ENCODE assay signal across 17 cellular contexts in the genomic region with DNA sequence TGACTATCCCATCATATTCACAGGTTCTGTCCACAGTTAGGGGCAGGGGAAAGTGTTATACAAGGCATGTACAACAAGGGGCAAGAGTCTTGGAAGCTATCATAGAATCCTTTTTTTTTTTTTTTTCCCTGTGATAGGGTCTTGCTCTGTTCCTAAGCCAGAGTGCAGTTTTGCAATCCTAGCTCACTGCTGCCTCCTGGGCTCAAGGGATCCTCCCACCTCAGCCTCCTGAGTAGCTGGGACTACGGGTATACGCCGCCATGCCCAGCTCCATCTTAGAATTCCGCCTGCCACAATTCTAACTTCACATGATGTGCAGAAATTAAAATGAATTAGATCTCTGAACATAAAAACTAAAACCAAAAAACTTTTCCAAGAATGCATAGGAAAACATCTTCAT. TPM values are rescaled to one million over a fixed set of nuclear protein-coding genes. Genes with fewer than 3 reads are reported as not detected.
DNase-seq lines count a peak whose midpoint lies in the region; ATAC-seq, FAIRE-seq and TF ChIP-seq lines count a peak whose summit lies in the region.
"Had no signal": no experiment of that assay in that cellular context is flagged by ENCODE, and none has a peak within 500 bp of the region (broad histone marks: within the 10 kb centered on the region; RNA-seq: fewer than 3 reads in every experiment).

No MANE protein-coding gene starts in this region.

- no peak overlapping the region for H3K9ac ChIP-seq in K562 (ENCODE audit: insufficient read depth in 1 of 2, low read depth in 2 of 2, low read length in 2 of 2)
- H3K9ac ChIP-seq: BLaER1 treated with 17β-estradiol and CSF1 and Interleukin-3, amounts not matched to agents 10 nM and 100 nM had no signal

- H3K4me3 ChIP-seq in K562 (no peak overlapping the region), transverse colon (no peak overlapping the region)
- H3K4me3 ChIP-seq: BLaER1 treated with 17β-estradiol and CSF1 and Interleukin-3, amounts not matched to agents 10 nM and 100 nM; GM23338 had no signal

- no peak overlapping the region for H3K4me2 ChIP-seq in K562 (ENCODE audit: insufficient read depth, low read length)
- H3K4me2 ChIP-seq: BLaER1 treated with 17β-estradiol and CSF1 and Interleukin-3, amounts not matched to agents 10 nM and 100 nM; GM23338 had no signal

- peaks cover 10% of the 10 kb centered on the region; the same call in 1 of the 2 replicates for H4K20me1 ChIP-seq in K562 (replicated peaks; ENCODE audit: control insufficient read depth, insufficient read depth, low read length)

- no peak for DNase-seq in activated T-cell treated with anti-CD3 and anti-CD28 coated beads, Interleukin-2, amount 50 U/mL, for 72 hours
- DNase-seq in activated T-cell treated with anti-CD3 and anti-CD28 coated beads, Interleukin-2, amount 50 U/mL, for 24 hours: no peak
- DNase-seq in T-helper 17 cell: no peak
- no peak for DNase-seq in K562 (ENCODE audit: extremely low read depth in 1 of 4, low spot score in 3 of 4)
- DNase-seq in EL: no peak
- no peak for DNase-seq in transverse colon
- DNase-seq: 8988T; ACHN; CD4-positive, CD25-positive, alpha-beta regulatory T cell; DMS79; H7; IMR-90 had no signal

- intact Hi-C loops in K562 (cut with micrococcal nuclease) (loop anchor here (5.0 kb wide), 2 partner anchors 55 to 100 kb away; a partner anchor contains a TSS), transverse colon (cut with DNase I; ENCODE audit: low total_unique reads) (no loop called here)

- no peak overlapping the region for H3K4me3 Mint-ChIP-seq in activated T-cell treated with anti-CD3 and anti-CD28 coated beads, Interleukin-2, amount 50 U/mL, for 72 hours
- no peak overlapping the region for H3K4me3 Mint-ChIP-seq in activated T-cell treated with anti-CD3 and anti-CD28 coated beads, Interleukin-2, amount 50 U/mL, for 24 hours
- H3K4me3 Mint-ChIP-seq in T-helper 17 cell: no peak overlapping the region
- H3K4me3 Mint-ChIP-seq: CD4-positive, CD25-positive, alpha-beta regulatory T cell; GM23338 had no signal

- no peaks in the 10 kb centered on the region for H3K9me3 Mint-ChIP-seq in activated T-cell treated with anti-CD3 and anti-CD28 coated beads, Interleukin-2, amount 50 U/mL, for 72 hours
- no peaks in the 10 kb centered on the region for H3K9me3 Mint-ChIP-seq in activated T-cell treated with anti-CD3 and anti-CD28 coated beads, Interleukin-2, amount 50 U/mL, for 24 hours
- H3K9me3 Mint-ChIP-seq: CD4-positive, CD25-positive, alpha-beta regulatory T cell; GM23338 had no signal

- no peak for ATAC-seq in activated T-cell treated with anti-CD3 and anti-CD28 coated beads, Interleukin-2, amount 50 U/mL, for 72 hours (replicated peaks in 1 of 2)
- no peak for ATAC-seq in T-helper 17 cell
- ATAC-seq in K562: peak; percentile 54
- ATAC-seq in HG03280 (IDR thresholded peaks at IDR 0.05; ENCODE audit: unreplicated experiment): no peak
- ATAC-seq: GM23338 had no signal

- H3K4me1 ChIP-seq in K562 (replicated peaks in 1 of 2; ENCODE audit: control insufficient read depth in 2 of 2, insufficient read depth in 2 of 2, low read length in 2 of 2): peaks cover 7 to 8% of the 10 kb centered on the region in 2 experiments; a peak in 3 of 5 replicates
- H3K4me1 ChIP-seq in transverse colon: peaks cover 0 to 8% (median 0%) of the 10 kb centered on the region in 4 donors

- WGBS in K562 (ENCODE audit: insufficient coverage, low coverage, missing lambda C conversion rate): 83% methylated on average over 4 of the region's 4 CpGs
- 92 to 98% methylated on average over 4 of the region's 4 CpGs for WGBS in transverse colon (ENCODE audit: low coverage in 1 of 2), 2 donors

- H3K9me3 ChIP-seq in T-helper 17 cell (ENCODE audit: control insufficient read depth, low read length, poor library complexity, severe bottlenecking): no peaks in the 10 kb centered on the region
- no peaks in the 10 kb centered on the region for H3K9me3 ChIP-seq in K562 (replicated peaks; ENCODE audit: control insufficient read depth, insufficient read depth, low read depth, low read length)
- no peaks in the 10 kb centered on the region for H3K9me3 ChIP-seq in transverse colon
- H3K9me3 ChIP-seq: BLaER1 treated with 17β-estradiol and CSF1 and Interleukin-3, amounts not matched to agents 10 nM and 100 nM had no signal

- H3K27ac ChIP-seq in K562 (ENCODE audit: extremely low read depth, low read depth, low read length) (no peak overlapping the region), transverse colon (no peak overlapping the region)
- H3K27ac ChIP-seq: BLaER1 treated with 17β-estradiol and CSF1 and Interleukin-3, amounts not matched to agents 10 nM and 100 nM had no signal

- peaks cover 10% of the 10 kb centered on the region for H3K4me1 Mint-ChIP-seq in activated T-cell treated with anti-CD3 and anti-CD28 coated beads, Interleukin-2, amount 50 U/mL, for 72 hours (ENCODE audit: low read depth)
- H3K4me1 Mint-ChIP-seq in activated T-cell treated with anti-CD3 and anti-CD28 coated beads, Interleukin-2, amount 50 U/mL, for 24 hours (ENCODE audit: low read depth): peaks cover 3% of the 10 kb centered on the region
- H3K4me1 Mint-ChIP-seq in T-helper 17 cell: peaks cover 7% of the 10 kb centered on the region

- TF ChIP-seq POLR2A in K562 (conservative IDR thresholded peaks at IDR 0.05): no peak
- no peak for TF ChIP-seq POLR2A in transverse colon (IDR thresholded peaks at IDR 0.05)

- H3K36me3 ChIP-seq in K562 (ENCODE audit: control insufficient read depth, insufficient read depth, low read length): 0 out of 3 replicates have a peak, but pooled peaks cover 2% of the 10 kb centered on the region
- H3K36me3 ChIP-seq in transverse colon: no peaks in the 10 kb centered on the region

- no peak for TF ChIP-seq RAD21 in K562 (CRISPR knock-in tag; conservative IDR thresholded peaks at IDR 0.05 in 1 of 2, IDR thresholded peaks at IDR 0.05 in 1 of 2)

- peaks cover 35% of the 10 kb centered on the region for H3K79me2 ChIP-seq in K562 (ENCODE audit: control insufficient read depth, insufficient read depth, low read length)

- BruUV-seq in K562 (replicated peaks; lab: Mats Ljungman, UMichigan): no TSS peak

- no peaks in the 10 kb centered on the region for H3K9me1 ChIP-seq in K562 (ENCODE audit: control insufficient read depth, insufficient read depth, low read length)

- TF ChIP-seq CTCF in K562 (IDR thresholded peaks at IDR 0.05 in 2 of 3, conservative IDR thresholded peaks at IDR 0.05 in 1 of 3; ENCODE audit: insufficient read depth in 2 of 3, low read depth in 1 of 3, low read length in 3 of 3): peak in 1 of 3 experiments; percentile 3; a peak in 1 of 6 replicates
- TF ChIP-seq CTCF in transverse colon (IDR thresholded peaks at IDR 0.05): no peak

- FAIRE-seq in K562 (lab: Jason Lieb, UNC): no peak
- FAIRE-seq: G401.6, GM12891 had no signal

- in situ Hi-C loops in K562 (cut with MboI) (loop anchor here (10.0 kb wide), 1 partner anchor 262 kb away; no protein-coding TSS in a partner anchor), transverse colon (cut with MboI; ENCODE audit: low pct_ligation_motif_present in 1 of 4, low pct_unique_long_range_greater_than_20kb in 1 of 4, low sequenced_read_pairs in 3 of 4) (loop anchor here (10.0 to 25.0 kb wide), 5 partner anchors 92 to 272 kb away; a partner anchor contains a TSS)

- H2AFZ ChIP-seq in K562 (ENCODE audit: low read depth, low read length): no peak overlapping the region
- H2AFZ ChIP-seq: GM23338 had no signal

- POLR2A ChIA-PET in K562 (lab: Yijun Ruan, JAX): interaction anchor here (0.8 to 2.1 kb wide), 5 partner anchors 9 to 211 kb away, joined by 3 to 5 read pairs (median 4); no protein-coding TSS in a partner anchor

- H3K27ac Mint-ChIP-seq in activated T-cell treated with anti-CD3 and anti-CD28 coated beads, Interleukin-2, amount 50 U/mL, for 72 hours: peak overlapping the region; percentile 50
- H3K27ac Mint-ChIP-seq in activated T-cell treated with anti-CD3 and anti-CD28 coated beads, Interleukin-2, amount 50 U/mL, for 24 hours: no peak overlapping the region
- peak overlapping the region; percentile 54 for H3K27ac Mint-ChIP-seq in T-helper 17 cell
- H3K27ac Mint-ChIP-seq: GM23338 had no signal

- CTCF ChIA-PET in K562 (lab: Yijun Ruan, JAX; ENCODE audit: low intra/inter-chr PET ratio): no interaction called here

- TF ChIP-seq EP300 in K562 (IDR thresholded peaks at IDR 0.05; ENCODE audit: low read length): no peak
- TF ChIP-seq EP300 in transverse colon (IDR thresholded peaks at IDR 0.05; ENCODE audit: low read depth): no peak

- no peaks in the 10 kb centered on the region for H3K27me3 Mint-ChIP-seq in activated T-cell treated with anti-CD3 and anti-CD28 coated beads, Interleukin-2, amount 50 U/mL, for 72 hours (ENCODE audit: low read depth)
- H3K27me3 Mint-ChIP-seq in activated T-cell treated with anti-CD3 and anti-CD28 coated beads, Interleukin-2, amount 50 U/mL, for 24 hours: no peaks in the 10 kb centered on the region
- no peaks in the 10 kb centered on the region for H3K27me3 Mint-ChIP-seq in T-helper 17 cell
- H3K27me3 Mint-ChIP-seq: CD4-positive, CD25-positive, alpha-beta regulatory T cell had no signal

- no peaks in the 10 kb centered on the region for H3K36me3 Mint-ChIP-seq in activated T-cell treated with anti-CD3 and anti-CD28 coated beads, Interleukin-2, amount 50 U/mL, for 72 hours (ENCODE audit: insufficient read depth in 2 of 2)
- H3K36me3 Mint-ChIP-seq in activated T-cell treated with anti-CD3 and anti-CD28 coated beads, Interleukin-2, amount 50 U/mL, for 24 hours (ENCODE audit: low read depth): no peaks in the 10 kb centered on the region
- H3K36me3 Mint-ChIP-seq in T-helper 17 cell (ENCODE audit: low read depth): no peaks in the 10 kb centered on the region
- H3K36me3 Mint-ChIP-seq: CD4-positive, CD25-positive, alpha-beta regulatory T cell had no signal

- H3K27me3 ChIP-seq in K562 (ENCODE audit: control insufficient read depth in 2 of 2, insufficient read depth in 2 of 2, low read length in 2 of 2) (no peaks in the 10 kb centered on the region), transverse colon (no peaks in the 10 kb centered on the region)
- H3K27me3 ChIP-seq: BLaER1 treated with 17β-estradiol and CSF1 and Interleukin-3, amounts not matched to agents 10 nM and 100 nM had no signal

RNA-seq across cellular contexts. Expression of a gene that starts 31.7 kb away (rescaled TPM):
- 1 to 10 TPM; 4.0 to 6.9 TPM for total RNA-seq in activated T-cell treated with anti-CD3 and anti-CD28 coated beads, Interleukin-2, amount 50 U/mL, for 72 hours
- 1 to 10 TPM; 1.1 to 1.9 TPM for total RNA-seq in T-helper 17 cell
- 11.1 and 14.8 TPM in 2 replicates for total RNA-seq in K562 (2011; cell fraction: chromatin; rRNA removed; ENCODE audit: low replicate concordance)
- 8.8 and 11.5 TPM in 2 replicates for total RNA-seq in K562 (2011; cell fraction: nucleolus; rRNA removed)
- total RNA-seq in K562 (2011; cell fraction: nucleoplasm; rRNA removed): 12.8 and 16.3 TPM in 2 replicates
- 6.7 and 7.6 TPM in 2 replicates for total RNA-seq in K562 (2014; rRNA removed)
- total RNA-seq in K562 (2014; rRNA removed; fragmentation: Illumina TruSeq; extraction: Trizol): 2.9 and 3.0 TPM in 2 replicates
- total RNA-seq in K562 (2015; rRNA removed; fragmentation: Illumina TruSeq; extraction: Trizol): 3.7 and 4.2 TPM in 2 replicates
- total RNA-seq in K562 (2021): 8.4 and 12.3 TPM in 2 replicates
- 2.6 and 2.8 TPM in 2 replicates for polyA plus RNA-seq in K562 (2011; rRNA removed)
- polyA plus RNA-seq in K562 (2011; cell fraction: cytosol; rRNA removed): 1.7 and 4.1 TPM in 2 replicates
- polyA plus RNA-seq in K562 (2011; cell fraction: nucleus; rRNA removed): 10.4 and 14.9 TPM in 2 replicates
- polyA plus RNA-seq in K562 (2012): 3.1 and 3.3 TPM in 2 replicates
- polyA plus RNA-seq in K562 (2014; fragmentation: Illumina TruSeq; extraction: Trizol): 2.5 and 2.6 TPM in 2 replicates
- under 1 TPM; 0.45 TPM for polyA plus RNA-seq in K562 (2014; fragmentation: Nextera tagmentation; extraction: Ambion mirVana)
- 4.6 and 5.1 TPM in 2 replicates for polyA plus RNA-seq in K562 (2014; rRNA removed)
- polyA minus RNA-seq in K562 (2011; rRNA and poly(A)+ RNA removed): 1.9 and 2.1 TPM in 2 replicates
- polyA minus RNA-seq in K562 (2011; cell fraction: cytosol; rRNA and poly(A)+ RNA removed): 2.3 and 4.7 TPM in 2 replicates
- polyA minus RNA-seq in K562 (2011; cell fraction: nucleus; rRNA and poly(A)+ RNA removed): 5.1 and 5.3 TPM in 2 replicates
- 10 to 100 TPM in 3 of 4 donors, 1 to 10 TPM in 1; 4.6 to 15.7 (median 11.0) TPM for total RNA-seq in transverse colon

RNA-seq across cellular contexts. Expression of a gene that starts 55.6 kb away (rescaled TPM):
- total RNA-seq in activated T-cell treated with anti-CD3 and anti-CD28 coated beads, Interleukin-2, amount 50 U/mL, for 72 hours: 10 to 100 TPM; 89.9 to 91.3 TPM
- total RNA-seq in T-helper 17 cell (10 to 100 TPM; 29.1 to 36.9 TPM), K562 (2014; rRNA removed) (45.0 and 52.4 TPM in 2 replicates), K562 (2014; rRNA removed; fragmentation: Illumina TruSeq; extraction: Trizol) (93.5 and 103 TPM in 2 replicates), K562 (2015; rRNA removed; fragmentation: Illumina TruSeq; extraction: Trizol) (90.1 and 94.9 TPM in 2 replicates), K562 (2021) (124 TPM in 2 replicates), transverse colon (100 to 1,000 TPM in 2 of 4 donors, 10 to 100 TPM in 2; 44.8 to 187 (median 117) TPM)
- total RNA-seq in K562 (2011; cell fraction: chromatin; rRNA removed; ENCODE audit: low replicate concordance): 98.9 and 173 TPM in 2 replicates
- total RNA-seq in K562 (2011; cell fraction: nucleolus; rRNA removed): 135 and 137 TPM in 2 replicates
- total RNA-seq in K562 (2011; cell fraction: nucleoplasm; rRNA removed): 196 and 286 TPM in 2 replicates
- polyA plus RNA-seq in K562 (2011; rRNA removed) (101 and 127 TPM in 2 replicates), K562 (2014; fragmentation: Illumina TruSeq; extraction: Trizol) (142 and 169 TPM in 2 replicates), K562 (2014; fragmentation: Nextera tagmentation; extraction: Ambion mirVana) (10 to 100 TPM; 41.6 to 44.3 TPM), K562 (2014; rRNA removed) (86.9 and 93.3 TPM in 2 replicates)
- polyA plus RNA-seq in K562 (2011; cell fraction: cytosol; rRNA removed): 93.3 and 96.3 TPM in 2 replicates
- polyA plus RNA-seq in K562 (2011; cell fraction: nucleus; rRNA removed): 24.6 and 38.7 TPM in 2 replicates
- 106 and 280 TPM in 2 replicates for polyA plus RNA-seq in K562 (2012)
- polyA minus RNA-seq in K562 (2011; rRNA and poly(A)+ RNA removed): 152 and 166 TPM in 2 replicates
- polyA minus RNA-seq in K562 (2011; cell fraction: cytosol; rRNA and poly(A)+ RNA removed): 76.1 and 86.1 TPM in 2 replicates
- 13.7 and 24.4 TPM in 2 replicates for polyA minus RNA-seq in K562 (2011; cell fraction: nucleus; rRNA and poly(A)+ RNA removed)
